Comparison of ENCODE assay signal across 11 cellular contexts in genomic region chr6:112827793-112828192, GRCh38.
DNase-seq lines count a peak whose midpoint lies in the region; ATAC-seq, FAIRE-seq and TF ChIP-seq lines count a peak whose summit lies in the region.
"Had no signal": no experiment of that assay in that cellular context is flagged by ENCODE, and none has a peak within 500 bp of the region (broad histone marks: within the 10 kb centered on the region; RNA-seq: fewer than 3 reads in every experiment).

No MANE protein-coding gene starts in this region.

- TF ChIP-seq CTCF in endothelial cell of umbilical vein (IDR thresholded peaks at IDR 0.05; ENCODE audit: extremely low read depth in 1 of 2, insufficient read depth in 1 of 2, low read depth in 1 of 2, low read length in 2 of 2), result no peak
- TF ChIP-seq CTCF in CD4-positive, alpha-beta T cell (IDR thresholded peaks at IDR 0.05), result no peak

- peaks cover 14% of the 10 kb centered on the region for H3K4me1 ChIP-seq in endothelial cell of umbilical vein (ENCODE audit: control insufficient read depth, extremely low read depth, insufficient read depth, low read length)

- no peaks in the 10 kb centered on the region for H3K36me3 Mint-ChIP-seq in CD4-positive, alpha-beta T cell (ENCODE audit: low read depth)
- no peaks in the 10 kb centered on the region for H3K36me3 Mint-ChIP-seq in activated naive CD4-positive, alpha-beta T cell treated with anti-CD3 and anti-CD28 coated beads, Interleukin-2, amount 50 U/mL, for 72 hours

- H3K9ac ChIP-seq in endothelial cell of umbilical vein (replicated peaks; ENCODE audit: extremely low read depth, insufficient read depth, low read length), result no peak overlapping the region
- H3K9ac ChIP-seq: BLaER1 treated with 17β-estradiol and CSF1 and Interleukin-3, amounts not matched to agents 10 nM and 100 nM; KMS-11 had no signal

- H4K20me1 ChIP-seq in endothelial cell of umbilical vein (replicated peaks; ENCODE audit: control insufficient read depth, extremely low read depth, insufficient read depth, low read length), result no peaks in the 10 kb centered on the region
- H4K20me1 ChIP-seq: BLaER1 treated with 17β-estradiol and CSF1 and Interleukin-3, amounts not matched to agents 10 nM and 100 nM had no signal

- DNase-seq in AG20443 (ENCODE audit: low spot score), result peak; percentile 41
- peak; percentile 35 for DNase-seq in endothelial cell of umbilical vein (ENCODE audit: low read depth, low spot score)
- DNase-seq in CD4-positive, alpha-beta T cell, result no peak
- DNase-seq in stimulated activated CD8-positive, alpha-beta memory T cell treated with anti-CD3 and anti-CD28 coated beads, Interleukin-4, amount 100 ng/mL, for 48 hours, result no peak
- DNase-seq in activated naive CD4-positive, alpha-beta T cell treated with anti-CD3 and anti-CD28 coated beads, Interleukin-2, amount 50 U/mL, for 72 hours (ENCODE audit: low spot score in 2 of 2), result no peak
- DNase-seq in NCI-H748 treated with DMSO at 0.1 percent for 48 hours (lab: John Stamatoyannopoulos, UW), result no peak

- CTCF ChIA-PET in endothelial cell of umbilical vein (lab: Charles Lee), result interaction anchor here (1.0 kb wide), 1 partner anchor 173 kb away, joined by 4 read pairs; no protein-coding TSS in a partner anchor
- CTCF ChIA-PET in CD4-positive, alpha-beta T cell (lab: Charles Lee), result no interaction called here

- no peaks in the 10 kb centered on the region for H3K27me3 Mint-ChIP-seq in CD4-positive, alpha-beta T cell

- no peaks in the 10 kb centered on the region for H3K79me2 ChIP-seq in endothelial cell of umbilical vein (ENCODE audit: control insufficient read depth, insufficient read depth, low read length)

- dilution Hi-C loops in endothelial cell of umbilical vein (cut with MboI; ENCODE audit: extremely low pct_ligation_motif_present, low sequenced_read_pairs), result no loop called here

- H3K4me3 Mint-ChIP-seq in CD4-positive, alpha-beta T cell, result no peak overlapping the region

- POLR2A ChIA-PET in endothelial cell of umbilical vein (lab: Charles Lee), result no interaction called here
- POLR2A ChIA-PET in CD4-positive, alpha-beta T cell (lab: Charles Lee), result no interaction called here

- H3K4me3 ChIP-seq in endothelial cell of umbilical vein (replicated peaks in 1 of 3; ENCODE audit: insufficient read depth in 1 of 3, low read depth in 1 of 3, low read length in 3 of 3), result no peak overlapping the region
- H3K4me3 ChIP-seq: BLaER1 treated with 17β-estradiol and CSF1 and Interleukin-3, amounts not matched to agents 10 nM and 100 nM; gastrocnemius medialis had no signal

- no peak overlapping the region for H3K27ac ChIP-seq in endothelial cell of umbilical vein (ENCODE audit: insufficient read depth, low read depth, low read length)
- no peak overlapping the region for H3K27ac ChIP-seq in CD4-positive, alpha-beta T cell (ENCODE audit: low read depth, low read length)
- H3K27ac ChIP-seq: BLaER1 treated with 17β-estradiol and CSF1 and Interleukin-3, amounts not matched to agents 10 nM and 100 nM; gastrocnemius medialis; KMS-11 had no signal

- no peaks in the 10 kb centered on the region for H3K4me1 Mint-ChIP-seq in CD4-positive, alpha-beta T cell (ENCODE audit: low read depth)

- BruUV-seq in endothelial cell of umbilical vein (replicated peaks; lab: Mats Ljungman, UMichigan), result no TSS peak

- H3K9me3 ChIP-seq in endothelial cell of umbilical vein (replicated peaks; ENCODE audit: control insufficient read depth, insufficient read depth, low read length), result no peaks in the 10 kb centered on the region
- no peaks in the 10 kb centered on the region for H3K9me3 ChIP-seq in CD4-positive, alpha-beta T cell (ENCODE audit: control insufficient read depth, low read length)
- H3K9me3 ChIP-seq: BLaER1 treated with 17β-estradiol and CSF1 and Interleukin-3, amounts not matched to agents 10 nM and 100 nM; gastrocnemius medialis had no signal

- no peak for TF ChIP-seq POLR2A in endothelial cell of umbilical vein (IDR thresholded peaks at IDR 0.05; ENCODE audit: low read depth, low read length)

- ATAC-seq in GM21360 (IDR thresholded peaks at IDR 0.05; ENCODE audit: unreplicated experiment) (peak; percentile 99), HG03432 (IDR thresholded peaks at IDR 0.05; ENCODE audit: unreplicated experiment) (peak; percentile 92)
- ATAC-seq in CD4-positive, alpha-beta T cell (ENCODE audit: poor library complexity), result no peak
- no peak for ATAC-seq in activated naive CD4-positive, alpha-beta T cell treated with anti-CD3 and anti-CD28 coated beads, Interleukin-2, amount 50 U/mL, for 72 hours
- ATAC-seq: gastrocnemius medialis had no signal

- intact Hi-C loops in endothelial cell of umbilical vein (cut with micrococcal nuclease), result no loop called here
- intact Hi-C loops in CD4-positive, alpha-beta T cell (cut with DNase I, micrococcal nuclease), result no loop called here

- peak overlapping the region; percentile 90 for H2AFZ ChIP-seq in endothelial cell of umbilical vein (ENCODE audit: low read depth, low read length)

- no peak overlapping the region for H3K4me2 ChIP-seq in endothelial cell of umbilical vein (ENCODE audit: insufficient read depth, low read length)
- H3K4me2 ChIP-seq: KMS-11 had no signal

- H3K27me3 ChIP-seq in endothelial cell of umbilical vein (ENCODE audit: control insufficient read depth in 2 of 2, insufficient read depth in 2 of 2, low read length in 2 of 2), result no peaks in the 10 kb centered on the region
- no peaks in the 10 kb centered on the region for H3K27me3 ChIP-seq in CD4-positive, alpha-beta T cell (ENCODE audit: control insufficient read depth, insufficient read depth, low read length)
- H3K27me3 ChIP-seq: gastrocnemius medialis had no signal

- no peak overlapping the region for H3K27ac Mint-ChIP-seq in CD4-positive, alpha-beta T cell
- no peak overlapping the region for H3K27ac Mint-ChIP-seq in activated naive CD4-positive, alpha-beta T cell treated with anti-CD3 and anti-CD28 coated beads, Interleukin-2, amount 50 U/mL, for 72 hours

- no peaks in the 10 kb centered on the region for H3K9me1 ChIP-seq in endothelial cell of umbilical vein (replicated peaks; ENCODE audit: control insufficient read depth, extremely low read depth, insufficient read depth, low read length)

- no peaks in the 10 kb centered on the region for H3K36me3 ChIP-seq in endothelial cell of umbilical vein (ENCODE audit: control insufficient read depth in 2 of 2, extremely low read depth in 1 of 2, insufficient read depth in 2 of 2, low read length in 2 of 2)
- H3K36me3 ChIP-seq: BLaER1 treated with 17β-estradiol and CSF1 and Interleukin-3, amounts not matched to agents 10 nM and 100 nM; gastrocnemius medialis had no signal

- H3K9me3 Mint-ChIP-seq in CD4-positive, alpha-beta T cell, result no peaks in the 10 kb centered on the region
- no peaks in the 10 kb centered on the region for H3K9me3 Mint-ChIP-seq in activated naive CD4-positive, alpha-beta T cell treated with anti-CD3 and anti-CD28 coated beads, Interleukin-2, amount 50 U/mL, for 72 hours

- FAIRE-seq in endothelial cell of umbilical vein (lab: Jason Lieb, UNC), result no peak

TF ChIP-seq in endothelial cell of umbilical vein, 7 proteins besides CTCF, POLR2A, EP300 and RAD21:
- TF ChIP-seq JUN (IDR thresholded peaks at IDR 0.05; ENCODE audit: borderline replicate concordance, insufficient read depth, insufficient read length, low read depth), result no peak
- TF ChIP-seq POLR2AphosphoS5 (IDR thresholded peaks at IDR 0.05; ENCODE audit: insufficient read depth, low read depth, low read length), result no peak
- no peak for TF ChIP-seq FOS (IDR thresholded peaks at IDR 0.05; ENCODE audit: borderline replicate concordance, insufficient read depth, low read length)

Comparison
In these comparisons a context has a peak if more than half of its experiments do, and no peak if none do; other contexts are left out.
1. DNase-seq: peak in AG20443 (single experiment) and endothelial cell of umbilical vein (single experiment); none in CD4-positive, alpha-beta T cell (0 of 10), stimulated activated CD8-positive, alpha-beta memory T cell treated with anti-CD3 and anti-CD28 coated beads, Interleukin-4, amount 100 ng/mL, for 48 hours (single experiment), activated naive CD4-positive, alpha-beta T cell treated with anti-CD3 and anti-CD28 coated beads, Interleukin-2, amount 50 U/mL, for 72 hours (0 of 2) and NCI-H748 treated with DMSO at 0.1 percent for 48 hours (single experiment).
2. ATAC-seq: peak in GM21360 (single experiment) and HG03432 (single experiment); none in CD4-positive, alpha-beta T cell (single experiment) and activated naive CD4-positive, alpha-beta T cell treated with anti-CD3 and anti-CD28 coated beads, Interleukin-2, amount 50 U/mL, for 72 hours (0 of 2).